In genomic region chr1:245718123-245718522, GRCh38 we compare ENCODE assay signal across 23 cellular contexts.
"Had no signal": no experiment of that assay in that cellular context is flagged by ENCODE, and none has a peak within 500 bp of the region (broad histone marks: within the 10 kb centered on the region; RNA-seq: fewer than 3 reads in every experiment).

No MANE protein-coding gene starts in this region.

- H3K36me3 ChIP-seq: gastrocnemius medialis, heart left ventricle, left lung, ovary, spleen, suprapubic skin, transverse colon, upper lobe of right lung, uterus had no signal

- DNase-seq: dorsolateral prefrontal cortex; effector CD4-positive, alpha-beta T cell; gastrocnemius medialis; heart left ventricle; left cardiac atrium; left lung; mesenchymal stem cell; mucosa of descending colon; naive B cell; occipital lobe; ovary; posterior cingulate gyrus; psoas muscle; right cardiac atrium; spleen; stimulated activated CD4-positive, alpha-beta T cell treated with anti-CD3 and anti-CD28 coated beads, Interleukin-4, amount 100 ng/mL, for 4 hours; stimulated activated naive CD8-positive, alpha-beta T cell treated with anti-CD3 and anti-CD28 coated beads, Interleukin-15, Interleukin-2, amounts not matched to agents 100 U/mL and 50 U/mL, for 24 hours; transverse colon; upper lobe of right lung; uterus had no signal

- H3K27ac ChIP-seq: dorsolateral prefrontal cortex, gastrocnemius medialis, heart left ventricle, hepatocyte, left lung, ovary, psoas muscle, skin epidermis, spleen, suprapubic skin, transverse colon, upper lobe of right lung, uterus had no signal

- H3K9me3 ChIP-seq: gastrocnemius medialis, heart left ventricle, left lung, mucosa of descending colon, ovary, psoas muscle, spleen, suprapubic skin, transverse colon, upper lobe of right lung, uterus had no signal

- H3K4me3 ChIP-seq: dorsolateral prefrontal cortex, gastrocnemius medialis, heart left ventricle, hepatocyte, left lung, mucosa of descending colon, ovary, psoas muscle, skin epidermis, spleen, suprapubic skin, transverse colon, upper lobe of right lung, uterus had no signal

- H3K4me2 ChIP-seq: hepatocyte had no signal

- H3K4me1 ChIP-seq: gastrocnemius medialis, heart left ventricle, left lung, psoas muscle, spleen, suprapubic skin, transverse colon, upper lobe of right lung, uterus had no signal

- H2AFZ ChIP-seq: hepatocyte had no signal

- H3K27me3 ChIP-seq: dorsolateral prefrontal cortex, gastrocnemius medialis, heart left ventricle, hepatocyte, left lung, ovary, spleen, suprapubic skin, transverse colon, upper lobe of right lung, uterus had no signal

- H3K79me2 ChIP-seq: hepatocyte had no signal
